In genomic region chr16:48951621-48952125, GRCh38 we compare ENCODE assay signal across 4 cellular contexts.
DNase-seq lines count a peak whose midpoint lies in the region; TF ChIP-seq lines count a peak whose summit lies in the region.
"Not testable (repeated sequence)": the region's sequence is repeated elsewhere in the genome, so short reads cannot be mapped to it uniquely, and the experiment has no call there.

No MANE protein-coding gene starts in this region.

- intact Hi-C loops in sigmoid colon (cut with DNase I); spleen (cut with DNase I; ENCODE audit: low total_unique reads); thyroid gland (cut with DNase I): not testable (repeated sequence)

- H3K27me3 Mint-ChIP-seq in glutamatergic neuron (ENCODE audit: unreplicated experiment): not testable (repeated sequence)

- TF ChIP-seq CTCF in glutamatergic neuron (IDR thresholded peaks at IDR 0.05; ENCODE audit: partially characterized antibody, unreplicated experiment); sigmoid colon (IDR thresholded peaks at IDR 0.05); spleen (IDR thresholded peaks at IDR 0.05 in 8 of 11, conservative IDR thresholded peaks at IDR 0.05 in 3 of 11); thyroid gland (IDR thresholded peaks at IDR 0.05): not testable (repeated sequence)

- H3K9me3 ChIP-seq in sigmoid colon, spleen, thyroid gland: not testable (repeated sequence)

- DNase-seq in glutamatergic neuron: peak; percentile 20
- not testable (repeated sequence) for DNase-seq in sigmoid colon
- peak; percentile 58 for DNase-seq in spleen
- DNase-seq in thyroid gland: peak; percentile 23 to 38

- TF ChIP-seq EP300 in sigmoid colon (IDR thresholded peaks at IDR 0.05): not testable (repeated sequence)

- not testable (repeated sequence) for H3K36me3 Mint-ChIP-seq in glutamatergic neuron (ENCODE audit: unreplicated experiment)

- not testable (repeated sequence) for H3K4me3 Mint-ChIP-seq in glutamatergic neuron (ENCODE audit: unreplicated experiment)

- not testable (repeated sequence) for TF ChIP-seq POLR2A in sigmoid colon (IDR thresholded peaks at IDR 0.05); spleen (IDR thresholded peaks at IDR 0.05); thyroid gland (IDR thresholded peaks at IDR 0.05)

- not testable (repeated sequence) for H3K27ac Mint-ChIP-seq in glutamatergic neuron (ENCODE audit: unreplicated experiment)

- peaks cover 11% of the 10 kb centered on the region for H3K4me1 Mint-ChIP-seq in glutamatergic neuron (ENCODE audit: low read depth, unreplicated experiment)

- H3K27me3 ChIP-seq in sigmoid colon; spleen (replicated peaks in 1 of 7); thyroid gland: not testable (repeated sequence)

- H3K4me3 ChIP-seq in sigmoid colon: peak overlapping the region in 1 of 4 donors; percentile 26
- H3K4me3 ChIP-seq in spleen; thyroid gland (replicated peaks in 1 of 3): not testable (repeated sequence)

- peak overlapping the region in 3 of 4 donors; percentile 22 to 71 (median 63) for H3K27ac ChIP-seq in sigmoid colon
- not testable (repeated sequence) for H3K27ac ChIP-seq in spleen, thyroid gland

- H3K4me1 ChIP-seq in sigmoid colon: peaks cover 0 to 46% (median 36%) of the 10 kb centered on the region in 4 donors
- H3K4me1 ChIP-seq in spleen, thyroid gland: not testable (repeated sequence)

- 90% methylated on average over 35 of the region's 41 CpGs for WGBS in sigmoid colon, 2 donors
- 89 to 100% (median 98%) methylated on average over 3 to 35 of the region's 41 CpGs for WGBS in spleen, 5 donors
- WGBS in thyroid gland, 2 donors: 95% methylated on average over 11 of the region's 41 CpGs; no CpG with 5 or more reads in 1 of the 2 donors

- not testable (repeated sequence) for H3K9me3 Mint-ChIP-seq in glutamatergic neuron (ENCODE audit: unreplicated experiment)

- H3K36me3 ChIP-seq in sigmoid colon, spleen, thyroid gland: not testable (repeated sequence)
